23 cellular contexts compared by ENCODE assay signal in the genomic region with DNA sequence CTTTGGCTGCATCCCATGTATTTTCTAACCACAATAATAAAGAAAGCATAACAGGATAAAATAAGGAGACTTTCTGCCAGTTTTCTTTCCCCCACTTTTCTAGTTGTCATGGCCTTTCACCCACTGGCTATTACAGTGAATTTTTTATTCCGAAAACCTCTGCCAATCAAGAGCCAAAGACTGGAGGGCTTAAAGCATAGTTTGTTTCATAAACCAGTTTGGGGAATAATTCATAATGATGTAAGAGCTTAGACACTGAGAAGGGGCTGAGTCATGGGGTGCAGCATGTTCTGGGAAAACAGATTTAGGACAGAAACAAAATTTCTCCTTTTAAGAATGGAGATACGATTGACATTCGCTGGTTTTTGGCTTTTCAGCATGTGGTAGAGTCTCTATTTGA. TPM values are rescaled to one million over a fixed set of nuclear protein-coding genes. Genes with fewer than 3 reads are reported as not detected.
DNase-seq lines count a peak whose midpoint lies in the region; ATAC-seq, FAIRE-seq and TF ChIP-seq lines count a peak whose summit lies in the region.
"Had no signal": no experiment of that assay in that cellular context is flagged by ENCODE, and none has a peak within 500 bp of the region (broad histone marks: within the 10 kb centered on the region; RNA-seq: fewer than 3 reads in every experiment).

No MANE protein-coding gene starts in this region.

- TF ChIP-seq POLR2A in breast epithelium (IDR thresholded peaks at IDR 0.05) (no peak), H1 (IDR thresholded peaks at IDR 0.05; ENCODE audit: control extremely low read depth in 1 of 2, low read depth in 2 of 2, low read length in 2 of 2) (no peak)

- H3K27me3 ChIP-seq in breast epithelium (no peaks in the 10 kb centered on the region), H1 (replicated peaks in 1 of 4; ENCODE audit: control insufficient read depth in 3 of 4, extremely low read depth in 1 of 4, insufficient read depth in 3 of 4, low read length in 3 of 4) (peaks cover 1 to 30% (median 26%) of the 10 kb centered on the region in 4 experiments), keratinocyte (ENCODE audit: control insufficient read depth, extremely low read depth, insufficient read depth, low read length) (peaks cover 10% of the 10 kb centered on the region)
- H3K27me3 ChIP-seq: upper lobe of right lung had no signal

- no peak for TF ChIP-seq EP300 in H1 (IDR thresholded peaks at IDR 0.05; ENCODE audit: borderline replicate concordance in 1 of 2, low read depth in 2 of 2, low read length in 2 of 2)

- intact Hi-C loops in MCF 10A (cut with micrococcal nuclease) (no loop called here), breast epithelium (cut with DNase I; ENCODE audit: low total_unique reads) (no loop called here)

- H3K79me2 ChIP-seq in H1 (ENCODE audit: control insufficient read depth in 1 of 2, insufficient read depth in 2 of 2, low read length in 2 of 2) (no peaks in the 10 kb centered on the region), keratinocyte (ENCODE audit: control insufficient read depth, insufficient read depth, low read length) (no peaks in the 10 kb centered on the region)

- peaks cover 12% of the 10 kb centered on the region for H3K23me2 ChIP-seq in H1 (ENCODE audit: low read depth, low read length)

- no peaks in the 10 kb centered on the region for H3K9me3 Mint-ChIP-seq in MCF 10A (ENCODE audit: unreplicated experiment)
- H3K9me3 Mint-ChIP-seq: activated naive CD8-positive, alpha-beta T cell treated with anti-CD3 and anti-CD28 coated beads, Interleukin-2, amount 10 ng/mL, durations not matched to agents 7 days and 5 days; activated T-cell treated with anti-CD3 and anti-CD28 coated beads, Interleukin-2, amount 50 U/mL, for 72 hours; naive thymus-derived CD8-positive, alpha-beta T cell; WTC11 had no signal

- WGBS in H1 (ENCODE audit: extremely low coverage in 1 of 2, insufficient coverage in 1 of 2, insufficient read length in 1 of 2, insufficient replicate concordance in 2 of 2, low coverage in 1 of 2, low lambda C conversion rate in 2 of 2, missing lambda C conversion rate in 1 of 2), 2 experiments: 39% methylated on average over 3 of the region's 3 CpGs; no CpG with 5 or more reads in 1 of the 2 experiments

- dilution Hi-C loops in keratinocyte (cut with MboI; ENCODE audit: extremely low pct_ligation_motif_present, low sequenced_read_pairs): no loop called here

- H4K91ac ChIP-seq in H1 (replicated peaks; ENCODE audit: insufficient read length, low read length): no peak overlapping the region

- H3K14ac ChIP-seq in H1 (ENCODE audit: insufficient read length): no peak overlapping the region

- H3K4ac ChIP-seq in H1 (replicated peaks; ENCODE audit: insufficient read length, low read depth, low read length): no peak overlapping the region

- no peak overlapping the region for H2BK15ac ChIP-seq in H1 (ENCODE audit: low read length)

- no peak for FAIRE-seq in H1 (lab: Jason Lieb, UNC)
- no peak for FAIRE-seq in keratinocyte (lab: Jason Lieb, UNC)
- FAIRE-seq: A204.1, HTR-8/SVneo had no signal

- no peak overlapping the region for H2BK20ac ChIP-seq in H1 (ENCODE audit: low read length)

- H3K9me1 ChIP-seq in keratinocyte (ENCODE audit: control insufficient read depth, extremely low read depth, insufficient read depth, low read length): no peaks in the 10 kb centered on the region

- peaks cover 2% of the 10 kb centered on the region for H3K4me1 Mint-ChIP-seq in MCF 10A (ENCODE audit: insufficient read depth, unreplicated experiment)

- CTCF ChIA-PET in MCF 10A (lab: Yijun Ruan, JAX): interaction anchor here (0.6 kb wide), 1 partner anchor 12 kb away, joined by 3 read pairs; no protein-coding TSS in a partner anchor
- CTCF ChIA-PET in H1 (lab: Charles Lee; ENCODE audit: partially characterized antibody): interaction anchor here (0.6 to 1.5 kb wide), 2 partner anchors 13 to 35 kb away, joined by 3 to 5 read pairs; no protein-coding TSS in a partner anchor

- no peak overlapping the region for H2AK5ac ChIP-seq in H1 (ENCODE audit: low read depth, low read length)

- no peak overlapping the region for H3K4me3 Mint-ChIP-seq in MCF 10A (ENCODE audit: unreplicated experiment)
- H3K4me3 Mint-ChIP-seq: activated naive CD8-positive, alpha-beta T cell treated with anti-CD3 and anti-CD28 coated beads, Interleukin-2, amount 10 ng/mL, durations not matched to agents 7 days and 5 days; activated T-cell treated with anti-CD3 and anti-CD28 coated beads, Interleukin-2, amount 50 U/mL, for 72 hours; CD14-positive monocyte; naive thymus-derived CD8-positive, alpha-beta T cell; WTC11 had no signal

- H3K4me1 ChIP-seq in breast epithelium (no peaks in the 10 kb centered on the region), H1 (replicated peaks in 1 of 4; ENCODE audit: control insufficient read depth in 3 of 4, insufficient read depth in 4 of 4, low read length in 3 of 4) (peaks cover 0 to 8% (median 6%) of the 10 kb centered on the region in 4 experiments; a peak in 6 of 7 replicates), keratinocyte (ENCODE audit: control insufficient read depth, extremely low read depth, insufficient read depth, low read length) (peaks cover 12% of the 10 kb centered on the region)

- POLR2A ChIA-PET in MCF 10A (lab: Yijun Ruan, JAX) (interaction anchor here (0.7 to 1.8 kb wide), 3 partner anchors 23 to 104 kb away, joined by 3 to 5 read pairs (median 3); no protein-coding TSS in a partner anchor), H1 (lab: Charles Lee; ENCODE audit: partially characterized antibody) (no interaction called here)

- H3K9ac ChIP-seq in H1 (replicated peaks in 1 of 4; ENCODE audit: extremely low read depth in 1 of 4, low read depth in 3 of 4, low read length in 3 of 4) (no peak overlapping the region), keratinocyte (ENCODE audit: control insufficient read depth, extremely low read depth, insufficient read depth, low read length) (no peak overlapping the region)

- DNase-seq in MCF 10A (ENCODE audit: unreplicated experiment) (peak; percentile 59), breast epithelium (ENCODE audit: low spot score in 2 of 2) (no peak), H1 (ENCODE audit: low read depth in 1 of 2, low spot score in 2 of 2) (no peak), keratinocyte (ENCODE audit: low read depth, low spot score) (no peak), SKM-1 (lab: John Stamatoyannopoulos, UW; ENCODE audit: unreplicated experiment) (no peak), DMS53 (lab: John Stamatoyannopoulos, UW) (no peak), cerebellar nuclear complex (lab: John Stamatoyannopoulos, UW) (no peak)
- DNase-seq: activated naive CD8-positive, alpha-beta T cell treated with anti-CD3 and anti-CD28 coated beads, Interleukin-2, amount 10 ng/mL, durations not matched to agents 7 days and 5 days; activated T-cell treated with anti-CD3 and anti-CD28 coated beads, Interleukin-2, amount 50 U/mL, for 72 hours; caudate nucleus; DMS153; naive thymus-derived CD8-positive, alpha-beta T cell; NCI-H187 treated with DMSO at 0.1 percent for 48 hours; NCI-H510A; SHP77 treated with DMSO at 0.1 percent for 48 hours; T-helper 2 cell; upper lobe of right lung had no signal

- H2AFZ ChIP-seq in H1 (ENCODE audit: low read length) (peak overlapping the region; percentile 62; the same call in 1 of the 2 replicates), keratinocyte (ENCODE audit: control insufficient read depth, low read length) (no peak overlapping the region)

- H4K5ac ChIP-seq in H1 (ENCODE audit: insufficient read length, low read depth, low read length): peak overlapping the region; percentile 48

- H3K27ac Mint-ChIP-seq in MCF 10A (ENCODE audit: low read depth, unreplicated experiment): peak overlapping the region; percentile 54
- H3K27ac Mint-ChIP-seq: activated naive CD8-positive, alpha-beta T cell treated with anti-CD3 and anti-CD28 coated beads, Interleukin-2, amount 10 ng/mL, durations not matched to agents 7 days and 5 days; activated T-cell treated with anti-CD3 and anti-CD28 coated beads, Interleukin-2, amount 50 U/mL, for 72 hours; progenitor cell of endocrine pancreas; WTC11 had no signal

- H3K18ac ChIP-seq in H1 (ENCODE audit: extremely low read depth, low read length): no peak overlapping the region

- H3K9me3 ChIP-seq in breast epithelium (no peaks in the 10 kb centered on the region), H1 (ENCODE audit: insufficient read depth in 2 of 2, low read depth in 1 of 2, low read length in 1 of 2) (no peaks in the 10 kb centered on the region), keratinocyte (ENCODE audit: control insufficient read depth, low read depth, low read length) (no peaks in the 10 kb centered on the region)
- H3K9me3 ChIP-seq: upper lobe of right lung had no signal

- H2BK12ac ChIP-seq in H1 (ENCODE audit: low read depth, low read length): no peak overlapping the region

- H3K4me2 ChIP-seq in H1 (ENCODE audit: insufficient read depth in 1 of 2, low read depth in 2 of 2, low read length in 2 of 2): peak overlapping the region; percentile 6 to 59; a peak in 2 of 4 replicates
- H3K4me2 ChIP-seq in keratinocyte (ENCODE audit: control insufficient read depth, extremely low read depth, insufficient read depth, low read depth, low read length): peak overlapping the region; percentile 37

- no peaks in the 10 kb centered on the region for H3K79me1 ChIP-seq in H1 (ENCODE audit: low read depth, low read length)

- H3K36me3 ChIP-seq in breast epithelium (no peaks in the 10 kb centered on the region), H1 (ENCODE audit: control insufficient read depth in 2 of 4, insufficient read depth in 4 of 4, low read length in 3 of 4) (no peaks in the 10 kb centered on the region; a peak in 1 of 8 replicates), keratinocyte (ENCODE audit: control insufficient read depth in 2 of 2, extremely low read depth in 1 of 2, insufficient read depth in 2 of 2, low read length in 2 of 2) (no peaks in the 10 kb centered on the region)
- H3K36me3 ChIP-seq: upper lobe of right lung had no signal

- no TSS peak for BruUV-seq in MCF 10A (replicated peaks; lab: Mats Ljungman, UMichigan)

- H2BK120ac ChIP-seq in H1 (replicated peaks; ENCODE audit: low read depth, low read length): no peak overlapping the region

- H3K27ac ChIP-seq in breast epithelium: peak overlapping the region in 1 of 2 donors; percentile 48
- no peak overlapping the region for H3K27ac ChIP-seq in H1 (ENCODE audit: low read depth, low read length)
- peak overlapping the region; percentile 18 for H3K27ac ChIP-seq in keratinocyte (ENCODE audit: control insufficient read depth, insufficient read depth, low read length)
- H3K27ac ChIP-seq: upper lobe of right lung had no signal

- peaks cover 0 to 4% of the 10 kb centered on the region in 2 experiments for H4K20me1 ChIP-seq in H1 (replicated peaks in 1 of 2; ENCODE audit: control insufficient read depth in 1 of 2, insufficient read depth in 2 of 2, low read length in 2 of 2)
- H4K20me1 ChIP-seq in keratinocyte (ENCODE audit: control insufficient read depth, extremely low read depth, insufficient read depth, low read length): no peaks in the 10 kb centered on the region

- H4K8ac ChIP-seq in H1 (ENCODE audit: extremely low read depth, insufficient read depth, low read length): no peak overlapping the region

- H3K23ac ChIP-seq in H1 (ENCODE audit: insufficient read length): no peak overlapping the region

- TF ChIP-seq RAD21 in H1 (IDR thresholded peaks at IDR 0.05 in 1 of 2, conservative IDR thresholded peaks at IDR 0.05 in 1 of 2; ENCODE audit: low read depth in 2 of 2, low read length in 2 of 2): no peak

- peaks cover 5% of the 10 kb centered on the region for H3K27me3 Mint-ChIP-seq in MCF 10A (ENCODE audit: insufficient read depth, unreplicated experiment)
- H3K27me3 Mint-ChIP-seq: naive thymus-derived CD8-positive, alpha-beta T cell had no signal

- no peaks in the 10 kb centered on the region for H3K36me3 Mint-ChIP-seq in MCF 10A (ENCODE audit: insufficient read depth, unreplicated experiment)
- H3K36me3 Mint-ChIP-seq: activated naive CD8-positive, alpha-beta T cell treated with anti-CD3 and anti-CD28 coated beads, Interleukin-2, amount 10 ng/mL, durations not matched to agents 7 days and 5 days; CD14-positive monocyte; naive thymus-derived CD8-positive, alpha-beta T cell; WTC11 had no signal

- TF ChIP-seq CTCF in MCF 10A (IDR thresholded peaks at IDR 0.05; ENCODE audit: unreplicated experiment) (no peak), breast epithelium (IDR thresholded peaks at IDR 0.05) (no peak), H1 (IDR thresholded peaks at IDR 0.05; ENCODE audit: control extremely low read depth in 1 of 3, insufficient read depth in 1 of 3, low read depth in 1 of 3, low read length in 3 of 3) (no peak), keratinocyte (optimal IDR thresholded peaks at IDR 0.05 in 1 of 3, IDR thresholded peaks at IDR 0.05 in 1 of 3, conservative IDR thresholded peaks at IDR 0.05 in 1 of 3; ENCODE audit: extremely low read depth in 1 of 3, insufficient read depth in 2 of 3, low read length in 3 of 3) (no peak)

- H3K4me3 ChIP-seq in breast epithelium: no peak overlapping the region
- peak overlapping the region in 1 of 4 experiments; percentile 25; a peak in 1 of 8 replicates for H3K4me3 ChIP-seq in H1 (ENCODE audit: extremely low read depth in 1 of 4, insufficient read depth in 2 of 4, low read depth in 3 of 4, low read length in 4 of 4)
- H3K4me3 ChIP-seq in keratinocyte (ENCODE audit: control insufficient read depth in 2 of 3, extremely low read depth in 1 of 3, insufficient read depth in 2 of 3, low read depth in 1 of 3, low read length in 3 of 3): no peak overlapping the region
- H3K4me3 ChIP-seq: upper lobe of right lung had no signal

- no peak overlapping the region for H3K56ac ChIP-seq in H1 (replicated peaks; ENCODE audit: insufficient read length, low read depth, low read length)

- H2BK5ac ChIP-seq in H1 (ENCODE audit: low read depth, low read length): no peak overlapping the region

- ATAC-seq in GM21447 (IDR thresholded peaks at IDR 0.05; ENCODE audit: unreplicated experiment): no peak
- ATAC-seq: activated T-cell treated with anti-CD3 and anti-CD28 coated beads, Interleukin-2, amount 50 U/mL, for 72 hours; naive thymus-derived CD8-positive, alpha-beta T cell; upper lobe of right lung; WTC11 had no signal

RNA-seq across cellular contexts. Expression of gene GLIPR2, which starts 4.5 kb away (rescaled TPM):
- 0.96 and 3.1 TPM in 2 replicates for total RNA-seq in MCF 10A (2022)
- 10 to 100 TPM; 16.5 to 57.4 (median 26.9) TPM for total RNA-seq in breast epithelium
- total RNA-seq in H1 (2021; fragmentation: NEBNext Ultra II Directional; extraction: Animal tissue kit (Norgen Biotek cat#: 25700)): 7.9 and 8.9 TPM in 2 replicates
- 10.2 and 12.0 TPM in 2 replicates for polyA plus RNA-seq in H1 (2011; rRNA removed)
- 13.7 TPM for polyA plus RNA-seq in H1 (2011; cell fraction: cytosol; rRNA removed)
- polyA plus RNA-seq in H1 (2011; cell fraction: nucleus; rRNA removed): 7.1 TPM
- polyA plus RNA-seq in H1 (2012, experiment 1 of 2): 11.5 to 15.4 TPM (median 13.1 TPM) in 4 replicates
- polyA plus RNA-seq in H1 (2012, experiment 2 of 2): 11.8 TPM
- polyA plus RNA-seq in H1 (2013, experiment 1 of 2): 6.2 TPM
- 6.2 TPM for polyA plus RNA-seq in H1 (2013, experiment 2 of 2)
- 5.5 and 7.2 TPM in 2 replicates for polyA minus RNA-seq in H1 (2011; rRNA and poly(A)+ RNA removed)
- polyA minus RNA-seq in H1 (2011; cell fraction: cytosol; rRNA and poly(A)+ RNA removed): 4.7 TPM
- polyA minus RNA-seq in H1 (2011; cell fraction: nucleus; rRNA and poly(A)+ RNA removed): 3.7 TPM
- polyA plus RNA-seq in keratinocyte: 3.7 to 6.1 TPM (median 4.1 TPM) in 3 replicates
- polyA plus RNA-seq in keratinocyte (2011; ENCODE audit: low read depth): 0.36 TPM
- 4.2 and 4.7 TPM in 2 replicates for polyA plus RNA-seq in keratinocyte (2011; cell fraction: cytosol; rRNA removed)
- 3.5 and 3.6 TPM in 2 replicates for polyA plus RNA-seq in keratinocyte (2011; cell fraction: nucleus; rRNA removed)
- polyA plus RNA-seq in keratinocyte (2012; ENCODE audit: low replicate concordance): 0.89 and 2.8 TPM in 2 replicates
- 2.7 TPM in 2 of 3 replicates, not detected in the other for polyA minus RNA-seq in keratinocyte
- polyA minus RNA-seq in keratinocyte (2011; cell fraction: cytosol; rRNA and poly(A)+ RNA removed): 3.3 TPM
- polyA minus RNA-seq in keratinocyte (2011; cell fraction: nucleus; rRNA and poly(A)+ RNA removed): 0.70 and 0.95 TPM in 2 replicates

RNA-seq across cellular contexts. Expression of gene CCIN, which starts 37.1 kb away (rescaled TPM):
- not detected in 2 replicates for total RNA-seq in MCF 10A (2022)
- total RNA-seq in breast epithelium: under 1 TPM in 1 of 3 donors, not detected in 2; 0.80 TPM
- total RNA-seq in H1 (2021; fragmentation: NEBNext Ultra II Directional; extraction: Animal tissue kit (Norgen Biotek cat#: 25700)): 0.19 and 0.27 TPM in 2 replicates
- 0.20 and 0.21 TPM in 2 replicates for polyA plus RNA-seq in H1 (2011; rRNA removed)
- 0.19 TPM for polyA plus RNA-seq in H1 (2011; cell fraction: cytosol; rRNA removed)
- polyA plus RNA-seq in H1 (2011; cell fraction: nucleus; rRNA removed): 0.74 TPM
- polyA plus RNA-seq in H1 (2012, experiment 1 of 2): 0.12 to 0.19 TPM (median 0.18 TPM) in 3 of 4 replicates, not detected in the other
- polyA plus RNA-seq in H1 (2012, experiment 2 of 2): 0.08 TPM
- polyA plus RNA-seq in H1 (2013, experiment 1 of 2): 0.06 TPM
- polyA plus RNA-seq in H1 (2013, experiment 2 of 2): 0.07 TPM
- polyA minus RNA-seq in H1 (2011; rRNA and poly(A)+ RNA removed): 1.1 and 1.8 TPM in 2 replicates
- not detected for polyA minus RNA-seq in H1 (2011; cell fraction: cytosol; rRNA and poly(A)+ RNA removed)
- polyA minus RNA-seq in H1 (2011; cell fraction: nucleus; rRNA and poly(A)+ RNA removed): 0.80 TPM
- 0.10 TPM in 1 of 3 replicates, not detected in the others for polyA plus RNA-seq in keratinocyte
- polyA plus RNA-seq in keratinocyte (2011; ENCODE audit: low read depth): not detected
- polyA plus RNA-seq in keratinocyte (2011; cell fraction: cytosol; rRNA removed): 0.04 and 0.05 TPM in 2 replicates
- polyA plus RNA-seq in keratinocyte (2011; cell fraction: nucleus; rRNA removed): 0.17 and 0.25 TPM in 2 replicates
- 0.06 TPM in 1 of 2 replicates, not detected in the other for polyA plus RNA-seq in keratinocyte (2012; ENCODE audit: low replicate concordance)
- 0.16 TPM in 1 of 3 replicates, not detected in the others for polyA minus RNA-seq in keratinocyte
- not detected for polyA minus RNA-seq in keratinocyte (2011; cell fraction: cytosol; rRNA and poly(A)+ RNA removed)
- not detected in 2 replicates for polyA minus RNA-seq in keratinocyte (2011; cell fraction: nucleus; rRNA and poly(A)+ RNA removed)
- total RNA-seq: progenitor cell of endocrine pancreas, upper lobe of right lung had no signal

RNA-seq across cellular contexts. Expression of gene CLTA, which starts 58.6 kb away (rescaled TPM):
- 189 and 218 TPM in 2 replicates for total RNA-seq in MCF 10A (2022)
- total RNA-seq in breast epithelium: 100 to 1,000 TPM; 177 to 202 (median 178) TPM
- 236 and 239 TPM in 2 replicates for total RNA-seq in H1 (2021; fragmentation: NEBNext Ultra II Directional; extraction: Animal tissue kit (Norgen Biotek cat#: 25700))
- polyA plus RNA-seq in H1 (2011; rRNA removed): 137 and 146 TPM in 2 replicates
- polyA plus RNA-seq in H1 (2011; cell fraction: cytosol; rRNA removed): 239 TPM
- 104 TPM for polyA plus RNA-seq in H1 (2011; cell fraction: nucleus; rRNA removed)
- 235 to 274 TPM (median 252 TPM) in 4 replicates for polyA plus RNA-seq in H1 (2012, experiment 1 of 2)
- 360 TPM for polyA plus RNA-seq in H1 (2012, experiment 2 of 2)
- 195 TPM for polyA plus RNA-seq in H1 (2013, experiment 1 of 2)
- polyA plus RNA-seq in H1 (2013, experiment 2 of 2): 200 TPM
- 58.9 and 75.6 TPM in 2 replicates for polyA minus RNA-seq in H1 (2011; rRNA and poly(A)+ RNA removed)
- polyA minus RNA-seq in H1 (2011; cell fraction: cytosol; rRNA and poly(A)+ RNA removed): 112 TPM
- 56.0 TPM for polyA minus RNA-seq in H1 (2011; cell fraction: nucleus; rRNA and poly(A)+ RNA removed)
- polyA plus RNA-seq in keratinocyte: 231 to 325 TPM (median 290 TPM) in 3 replicates
- polyA plus RNA-seq in keratinocyte (2011; ENCODE audit: low read depth): 477 TPM
- 319 and 330 TPM in 2 replicates for polyA plus RNA-seq in keratinocyte (2011; cell fraction: cytosol; rRNA removed)
- polyA plus RNA-seq in keratinocyte (2011; cell fraction: nucleus; rRNA removed): 135 and 169 TPM in 2 replicates
- 204 and 273 TPM in 2 replicates for polyA plus RNA-seq in keratinocyte (2012; ENCODE audit: low replicate concordance)
- polyA minus RNA-seq in keratinocyte: 80.4 to 100 TPM (median 94.7 TPM) in 3 replicates
- polyA minus RNA-seq in keratinocyte (2011; cell fraction: cytosol; rRNA and poly(A)+ RNA removed): 128 TPM
- polyA minus RNA-seq in keratinocyte (2011; cell fraction: nucleus; rRNA and poly(A)+ RNA removed): 34.9 and 42.8 TPM in 2 replicates
